In genomic region chr6:110355031-110355430, GRCh38 we compare ENCODE assay signal across 24 cellular contexts. TPM values are rescaled to one million over a fixed set of nuclear protein-coding genes. Genes with fewer than 3 reads are reported as not detected.
DNase-seq lines count a peak whose midpoint lies in the region; ATAC-seq and TF ChIP-seq lines count a peak whose summit lies in the region.
"Had no signal": no experiment of that assay in that cellular context is flagged by ENCODE, and none has a peak within 500 bp of the region (broad histone marks: within the 10 kb centered on the region; RNA-seq: fewer than 3 reads in every experiment).

No MANE protein-coding gene starts in this region.

- H3K36me3 ChIP-seq in A673 (ENCODE audit: insufficient read depth, low read length, poor library complexity, severe bottlenecking): no peaks in the 10 kb centered on the region
- H3K36me3 ChIP-seq in neuronal stem cell (replicated peaks in 1 of 2; ENCODE audit: control insufficient read depth in 2 of 2, insufficient read depth in 2 of 2, low read length in 2 of 2): no peaks in the 10 kb centered on the region
- H3K36me3 ChIP-seq: BLaER1, lower lobe of right lung, right atrium auricular region had no signal

- no peak overlapping the region for H3K4me2 ChIP-seq in neuronal stem cell (ENCODE audit: insufficient read depth, low read length, poor library complexity, severe bottlenecking)
- H3K4me2 ChIP-seq: BLaER1 had no signal

- no peak for ATAC-seq in HG02588 (IDR thresholded peaks at IDR 0.05; ENCODE audit: unreplicated experiment)
- ATAC-seq: activated CD4-positive, alpha-beta T cell treated with anti-CD3 and anti-CD28 coated beads for 36 hours; foreskin keratinocyte; HCT116; lower lobe of right lung had no signal

- no peak overlapping the region for H3K14ac ChIP-seq in neuronal stem cell (ENCODE audit: low read length)

- H2BK12ac ChIP-seq in neuronal stem cell (ENCODE audit: low read length): no peak overlapping the region

- no peak overlapping the region for H2AK5ac ChIP-seq in neuronal stem cell (ENCODE audit: low read depth, low read length)

- no CpG with 5 or more reads among the region's 2 CpGs for WGBS in neuronal stem cell (ENCODE audit: extremely low coverage in 2 of 2, insufficient read length in 2 of 2, insufficient replicate concordance in 1 of 2), 2 donors

- peaks cover 55% of the 10 kb centered on the region for H3K4me1 Mint-ChIP-seq in glutamatergic neuron (ENCODE audit: low read depth, unreplicated experiment)
- peaks cover 2% of the 10 kb centered on the region for H3K4me1 Mint-ChIP-seq in activated CD4-positive, alpha-beta T cell treated with anti-CD3 and anti-CD28 coated beads, Interleukin-2, amount 10 ng/mL, durations not matched to agents 24 days and 14 days

- H3K4me3 ChIP-seq in A673 (ENCODE audit: low read depth, low read length, poor library complexity, severe bottlenecking): no peak overlapping the region
- H3K4me3 ChIP-seq in neuronal stem cell (ENCODE audit: low read length in 2 of 2): no peak overlapping the region
- H3K4me3 ChIP-seq: BLaER1, lower lobe of right lung, right atrium auricular region had no signal

- peak overlapping the region; percentile 83 for H3K27ac ChIP-seq in A673 (ENCODE audit: low read depth, low read length, poor library complexity, severe bottlenecking)
- peak overlapping the region; percentile 39 for H3K27ac ChIP-seq in neuronal stem cell (replicated peaks; ENCODE audit: low read length)
- H3K27ac ChIP-seq: BLaER1, foreskin keratinocyte, lower lobe of right lung, right atrium auricular region had no signal

- no peak overlapping the region for H3K4ac ChIP-seq in neuronal stem cell (ENCODE audit: low read length)

- H3K9ac ChIP-seq in neuronal stem cell (ENCODE audit: low read depth, low read length, poor library complexity): no peak overlapping the region
- H3K9ac ChIP-seq: BLaER1 had no signal

- intact Hi-C loops in A673 (cut with micrococcal nuclease; ENCODE audit: unreplicated experiment): loop anchor here (10.0 kb wide), 1 partner anchor 170 kb away; the partner anchor contains the start of gene CDC40
- intact Hi-C loops in activated CD4-positive, alpha-beta T cell treated with anti-CD3 and anti-CD28 coated beads, Interleukin-2, amount 10 ng/mL, durations not matched to agents 24 days and 14 days (cut with micrococcal nuclease): no loop called here

- H3K23ac ChIP-seq in neuronal stem cell (ENCODE audit: low read depth, low read length, poor library complexity): no peak overlapping the region

- H3K4me1 ChIP-seq in A673 (ENCODE audit: insufficient read depth, low read length, poor library complexity, severe bottlenecking) (peaks cover 66% of the 10 kb centered on the region), neuronal stem cell (ENCODE audit: control insufficient read depth in 2 of 2, insufficient read depth in 1 of 2, low read depth in 1 of 2, low read length in 2 of 2) (peaks cover 29 to 52% of the 10 kb centered on the region in 2 donors)
- H3K4me1 ChIP-seq: foreskin keratinocyte had no signal

- no peak overlapping the region for H2BK15ac ChIP-seq in neuronal stem cell (ENCODE audit: low read length)

- H3K36me3 Mint-ChIP-seq in glutamatergic neuron (ENCODE audit: unreplicated experiment): peaks cover 4% of the 10 kb centered on the region
- H3K36me3 Mint-ChIP-seq in activated CD4-positive, alpha-beta T cell treated with anti-CD3 and anti-CD28 coated beads, Interleukin-2, amount 10 ng/mL, durations not matched to agents 24 days and 14 days (ENCODE audit: low read depth): no peaks in the 10 kb centered on the region
- H3K36me3 Mint-ChIP-seq: activated naive CD4-positive, alpha-beta T cell treated with anti-CD3 and anti-CD28 coated beads, Interleukin-2, amount 10 ng/mL, durations not matched to agents 7 days and 5 days had no signal

- CTCF ChIA-PET in A673 (lab: Charles Lee): interaction anchor here (1.0 kb wide), 1 partner anchor 13 kb away, joined by 3 read pairs; no protein-coding TSS in a partner anchor

- peaks cover 17% of the 10 kb centered on the region for H3K9me3 Mint-ChIP-seq in glutamatergic neuron (ENCODE audit: unreplicated experiment)
- H3K9me3 Mint-ChIP-seq in activated CD4-positive, alpha-beta T cell treated with anti-CD3 and anti-CD28 coated beads, Interleukin-2, amount 10 ng/mL, durations not matched to agents 24 days and 14 days: no peaks in the 10 kb centered on the region
- H3K9me3 Mint-ChIP-seq: activated naive CD4-positive, alpha-beta T cell treated with anti-CD3 and anti-CD28 coated beads, Interleukin-2, amount 10 ng/mL, durations not matched to agents 7 days and 5 days had no signal

- no peaks in the 10 kb centered on the region for H3K79me1 ChIP-seq in neuronal stem cell (ENCODE audit: low read depth, low read length)

- no TSS peak for BruUV-seq in A673 (replicated peaks; lab: Mats Ljungman, UMichigan)

- no peak overlapping the region for H4K91ac ChIP-seq in neuronal stem cell (ENCODE audit: low read depth, low read length, poor library complexity)

- H3K27ac Mint-ChIP-seq in glutamatergic neuron (ENCODE audit: unreplicated experiment): peak overlapping the region; percentile 30
- H3K27ac Mint-ChIP-seq in activated CD4-positive, alpha-beta T cell treated with anti-CD3 and anti-CD28 coated beads, Interleukin-2, amount 10 ng/mL, durations not matched to agents 24 days and 14 days: no peak overlapping the region
- H3K27ac Mint-ChIP-seq: activated CD4-positive, alpha-beta T cell treated with anti-CD3 and anti-CD28 coated beads for 36 hours; activated naive CD4-positive, alpha-beta T cell treated with anti-CD3 and anti-CD28 coated beads, Interleukin-2, amount 10 ng/mL, durations not matched to agents 7 days and 5 days had no signal

- H2BK5ac ChIP-seq in neuronal stem cell (ENCODE audit: low read length): no peak overlapping the region

- H3K27me3 Mint-ChIP-seq in glutamatergic neuron (ENCODE audit: unreplicated experiment): peaks cover 11% of the 10 kb centered on the region
- H3K27me3 Mint-ChIP-seq in activated CD4-positive, alpha-beta T cell treated with anti-CD3 and anti-CD28 coated beads, Interleukin-2, amount 10 ng/mL, durations not matched to agents 24 days and 14 days: peaks cover 47% of the 10 kb centered on the region

- TF ChIP-seq CTCF in A673 (conservative IDR thresholded peaks at IDR 0.05; ENCODE audit: low read depth, low read length) (no peak), glutamatergic neuron (IDR thresholded peaks at IDR 0.05; ENCODE audit: partially characterized antibody, unreplicated experiment) (no peak)

- H2BK120ac ChIP-seq in neuronal stem cell (ENCODE audit: low read depth, low read length): no peak overlapping the region

- peak overlapping the region; percentile 8 for H3K4me3 Mint-ChIP-seq in glutamatergic neuron (ENCODE audit: unreplicated experiment)
- no peak overlapping the region for H3K4me3 Mint-ChIP-seq in activated CD4-positive, alpha-beta T cell treated with anti-CD3 and anti-CD28 coated beads, Interleukin-2, amount 10 ng/mL, durations not matched to agents 24 days and 14 days
- H3K4me3 Mint-ChIP-seq: activated CD4-positive, alpha-beta T cell treated with anti-CD3 and anti-CD28 coated beads for 36 hours; activated naive CD4-positive, alpha-beta T cell treated with anti-CD3 and anti-CD28 coated beads, Interleukin-2, amount 10 ng/mL, durations not matched to agents 7 days and 5 days had no signal

- POLR2A ChIA-PET in A673 (lab: Charles Lee; ENCODE audit: low non-redundant PET): no interaction called here

- H4K8ac ChIP-seq in neuronal stem cell (ENCODE audit: low read depth, low read length): no peak overlapping the region

- no peaks in the 10 kb centered on the region for H3K9me3 ChIP-seq in A673 (ENCODE audit: low read depth, low read length, poor library complexity, severe bottlenecking)
- H3K9me3 ChIP-seq in neuronal stem cell (replicated peaks in 1 of 2; ENCODE audit: control insufficient read depth in 2 of 2, insufficient read depth in 1 of 2, low read depth in 1 of 2, low read length in 2 of 2): peaks cover 0 to 9% of the 10 kb centered on the region in 2 donors
- H3K9me3 ChIP-seq: lower lobe of right lung, right atrium auricular region had no signal

- no peak overlapping the region for H3K18ac ChIP-seq in neuronal stem cell (ENCODE audit: low read length)

- no peaks in the 10 kb centered on the region for H3K27me3 ChIP-seq in A673 (replicated peaks; ENCODE audit: insufficient read depth, low read depth, low read length, poor library complexity)
- peaks cover 0 to 2% (median 0%) of the 10 kb centered on the region in 3 experiments for H3K27me3 ChIP-seq in neuronal stem cell (ENCODE audit: control insufficient read depth in 3 of 3, insufficient read depth in 3 of 3, low read depth in 1 of 3, low read length in 3 of 3)
- H3K27me3 ChIP-seq: right atrium auricular region had no signal

- no peak overlapping the region for H2AFZ ChIP-seq in neuronal stem cell (ENCODE audit: low read length)

- no peak for DNase-seq in A673 (ENCODE audit: low spot score)
- DNase-seq in NCI-H69 (lab: John Stamatoyannopoulos, UW): peak; percentile 12
- DNase-seq in glutamatergic neuron: no peak
- DNase-seq in neuronal stem cell (ENCODE audit: low spot score): peak; percentile 48
- no peak for DNase-seq in activated CD4-positive, CD25-positive, alpha-beta regulatory T cell treated with anti-CD3 and anti-CD28 coated beads, Interleukin-2, amount 50 U/mL, for 72 hours
- no peak for DNase-seq in activated CD4-positive, alpha-beta T cell treated with anti-CD3 and anti-CD28 coated beads, Interleukin-2, amount 10 ng/mL, durations not matched to agents 24 days and 14 days
- DNase-seq in NCI-H524 treated with DMSO at 0.1 percent for 48 hours (lab: John Stamatoyannopoulos, UW): no peak
- DNase-seq: ACHN; activated CD4-positive, alpha-beta T cell treated with anti-CD3 and anti-CD28 coated beads for 36 hours; activated naive CD4-positive, alpha-beta T cell treated with anti-CD3 and anti-CD28 coated beads, Interleukin-2, amount 10 ng/mL, durations not matched to agents 7 days and 5 days; Calu3; EL; erythroblast; lower lobe of right lung; MM.1S; SHP77 treated with DMSO at 0.1 percent for 48 hours had no signal

RNA-seq across cellular contexts. Expression of gene METTL24, which starts 3.1 kb away (rescaled TPM):
- total RNA-seq in A673 (2021) (6.4 and 9.0 TPM in 2 replicates), glutamatergic neuron (ENCODE audit: unreplicated experiment) (1.5 TPM)
- polyA plus RNA-seq in neuronal stem cell (2013, experiment 1 of 2): 1.3 TPM
- polyA plus RNA-seq in neuronal stem cell (2013, experiment 2 of 2): 1.1 TPM
- not detected in 2 replicates for total RNA-seq in activated CD4-positive, alpha-beta T cell treated with anti-CD3 and anti-CD28 coated beads, Interleukin-2, amount 10 ng/mL, durations not matched to agents 24 days and 14 days
- total RNA-seq: activated CD4-positive, alpha-beta T cell treated with anti-CD3 and anti-CD28 coated beads for 36 hours; Calu3; foreskin keratinocyte; myocyte; osteocyte had no signal
- polyA plus RNA-seq: foreskin keratinocyte, keratinocyte had no signal

Comparison
In these comparisons a context has a peak if more than half of its experiments do, and no peak if none do; other contexts are left out.
1. DNase-seq: peak in NCI-H69 (single experiment) and neuronal stem cell (single experiment); none in A673 (single experiment), glutamatergic neuron (single experiment), activated CD4-positive, CD25-positive, alpha-beta regulatory T cell treated with anti-CD3 and anti-CD28 coated beads, Interleukin-2, amount 50 U/mL, for 72 hours (single experiment), activated CD4-positive, alpha-beta T cell treated with anti-CD3 and anti-CD28 coated beads, Interleukin-2, amount 10 ng/mL, durations not matched to agents 24 days and 14 days (single experiment) and NCI-H524 treated with DMSO at 0.1 percent for 48 hours (single experiment).